13 cellular contexts compared by ENCODE assay signal in the genomic region with DNA sequence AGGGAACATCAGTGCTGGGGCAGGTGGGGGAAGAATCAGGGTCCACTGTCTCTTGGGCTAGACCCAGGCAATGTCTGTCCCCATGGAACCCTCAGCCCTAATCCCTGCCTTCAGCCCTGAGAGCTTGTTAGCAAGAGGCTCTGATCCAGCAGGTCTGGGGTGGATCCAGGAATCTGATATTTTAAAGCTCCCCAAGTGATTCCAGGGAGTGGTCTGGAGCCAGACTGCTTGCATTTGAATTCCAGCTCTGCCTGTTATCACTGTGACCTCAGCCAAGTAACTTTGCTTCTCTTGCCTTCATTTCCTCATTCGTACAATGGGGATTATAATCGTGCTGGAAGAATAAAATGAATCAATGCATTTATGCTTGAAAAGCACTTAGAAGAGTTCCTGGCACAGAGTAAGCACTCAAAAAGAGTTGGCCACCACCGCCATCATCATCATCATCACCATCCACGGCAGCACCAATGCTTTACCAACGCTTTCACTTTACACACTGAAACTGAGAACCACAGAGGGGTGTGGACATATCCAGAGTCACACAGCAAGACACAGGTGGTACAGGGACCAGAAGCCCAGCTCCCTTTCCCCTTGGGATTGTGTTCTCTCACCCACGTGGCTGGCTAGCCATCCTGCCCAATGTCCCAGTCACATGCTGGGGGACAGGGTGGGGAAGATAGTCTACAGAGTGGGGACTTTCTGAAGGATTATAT.
"Had no signal": no experiment of that assay in that cellular context is flagged by ENCODE, and none has a peak within 500 bp of the region (broad histone marks: within the 10 kb centered on the region; RNA-seq: fewer than 3 reads in every experiment).

No MANE protein-coding gene starts in this region.

- H3K4me3 ChIP-seq: adrenal gland, body of pancreas, lower lobe of right lung, right lobe of liver, stomach, thoracic aorta had no signal

- H3K4me3 Mint-ChIP-seq: activated CD8-positive, alpha-beta T cell treated with anti-CD3 and anti-CD28 coated beads for 36 hours; activated naive CD4-positive, alpha-beta T cell treated with anti-CD3 and anti-CD28 coated beads for 36 hours; dendritic cell treated with granulocyte-macrophage colony-stimulating factor and Interleukin-4, amounts not matched to agents 40 ng/mL and 50 ng/mL, for 4 days; naive B cell had no signal

- DNase-seq: activated CD8-positive, alpha-beta T cell treated with anti-CD3 and anti-CD28 coated beads for 36 hours; activated naive CD4-positive, alpha-beta T cell treated with anti-CD3 and anti-CD28 coated beads for 36 hours; adrenal gland; body of pancreas; lower lobe of right lung; naive B cell; right lobe of liver; stimulated activated CD4-positive, alpha-beta T cell treated with anti-CD3 and anti-CD28 coated beads, Interleukin-2, amount 100 ng/mL, for 24 hours; stomach had no signal

- H3K27me3 ChIP-seq: adrenal gland, body of pancreas, right lobe of liver, stomach had no signal

- H3K9me3 ChIP-seq: adrenal gland, body of pancreas, lower lobe of right lung, right lobe of liver, stomach, thoracic aorta had no signal

- H3K27me3 Mint-ChIP-seq: activated CD8-positive, alpha-beta T cell treated with anti-CD3 and anti-CD28 coated beads for 36 hours; dendritic cell treated with granulocyte-macrophage colony-stimulating factor and Interleukin-4, amounts not matched to agents 40 ng/mL and 50 ng/mL, for 4 days had no signal

- H3K4me1 ChIP-seq: adrenal gland, body of pancreas, right lobe of liver had no signal

- H3K9me3 Mint-ChIP-seq: activated CD8-positive, alpha-beta T cell treated with anti-CD3 and anti-CD28 coated beads for 36 hours; activated naive CD4-positive, alpha-beta T cell treated with anti-CD3 and anti-CD28 coated beads for 36 hours; dendritic cell treated with granulocyte-macrophage colony-stimulating factor and Interleukin-4, amounts not matched to agents 40 ng/mL and 50 ng/mL, for 4 days; naive B cell had no signal

- FAIRE-seq: urothelium cell line had no signal

- H3K27ac ChIP-seq: adrenal gland, body of pancreas, lower lobe of right lung, right lobe of liver, thoracic aorta had no signal

- H3K27ac Mint-ChIP-seq: activated CD8-positive, alpha-beta T cell treated with anti-CD3 and anti-CD28 coated beads for 36 hours; activated naive CD4-positive, alpha-beta T cell treated with anti-CD3 and anti-CD28 coated beads for 36 hours; dendritic cell treated with granulocyte-macrophage colony-stimulating factor and Interleukin-4, amounts not matched to agents 40 ng/mL and 50 ng/mL, for 4 days; naive B cell had no signal

- ATAC-seq: activated CD4-positive, CD25-positive, alpha-beta regulatory T cell treated with anti-CD3 and anti-CD28 coated beads, Interleukin-2, amount 50 U/mL, for 24 hours; activated CD8-positive, alpha-beta T cell treated with anti-CD3 and anti-CD28 coated beads for 36 hours; body of pancreas; lower lobe of right lung; right lobe of liver had no signal

- H3K36me3 ChIP-seq: adrenal gland, lower lobe of right lung, right lobe of liver, stomach, thoracic aorta had no signal
